ENCODE assay signal across 23 cellular contexts in genomic region chr14:49497267-49497666, GRCh38.
"Had no signal": no experiment of that assay in that cellular context is flagged by ENCODE, and none has a peak within 500 bp of the region (broad histone marks: within the 10 kb centered on the region; RNA-seq: fewer than 3 reads in every experiment).

No MANE protein-coding gene starts in this region.

- H3K27me3 ChIP-seq: neural progenitor cell, ovary, right lobe of liver, sigmoid colon, testis, transverse colon, vagina had no signal

- H3K9me3 ChIP-seq: ovary, psoas muscle, right lobe of liver, sigmoid colon, suprapubic skin, testis, tibial artery, transverse colon, upper lobe of right lung, vagina had no signal

- H3K79me2 ChIP-seq: parathyroid adenoma had no signal

- H3K4me1 ChIP-seq: parathyroid adenoma, psoas muscle, sigmoid colon, suprapubic skin, testis, tibial artery, transverse colon, upper lobe of right lung, vagina had no signal

- H3K27ac ChIP-seq: neural progenitor cell, ovary, parathyroid adenoma, psoas muscle, right lobe of liver, sigmoid colon, suprapubic skin, testis, tibial artery, transverse colon, upper lobe of right lung, vagina had no signal

- H3K9ac ChIP-seq: neural progenitor cell, parathyroid adenoma had no signal

- H3K36me3 ChIP-seq: neural progenitor cell, ovary, right lobe of liver, sigmoid colon, suprapubic skin, tibial artery, transverse colon, upper lobe of right lung, vagina had no signal

- DNase-seq: natural killer cell; occipital lobe; ovary; posterior cingulate gyrus; psoas muscle; right cardiac atrium; right lobe of liver; sigmoid colon; stimulated activated CD4-positive, alpha-beta T cell treated with anti-CD3 and anti-CD28 coated beads, Interleukin-12 subunit alpha, Interleukin-12 subunit beta, amount 100 ng/mL, for 4 hours; stimulated activated CD4-positive, alpha-beta T cell treated with anti-CD3 and anti-CD28 coated beads, Interleukin-1b, Interleukin-23, amount 100 ng/mL, for 48 hours; stimulated activated CD4-positive, alpha-beta T cell treated with anti-CD3 and anti-CD28 coated beads, Interleukin-4, amount 100 ng/mL, for 1 hour; stimulated activated CD4-positive, alpha-beta T cell treated with anti-CD3 and anti-CD28 coated beads, Interleukin-4, amount 100 ng/mL, for 4 hours; stimulated activated CD8-positive, alpha-beta memory T cell treated with anti-CD3 and anti-CD28 coated beads, Interleukin-4, amount 100 ng/mL, for 48 hours; stimulated activated naive CD8-positive, alpha-beta T cell treated with anti-CD3 and anti-CD28 coated beads, Interleukin-15, Interleukin-2, amounts not matched to agents 100 U/mL and 50 U/mL, for 24 hours; tibial artery; transverse colon; upper lobe of right lung had no signal

- H3K4me3 ChIP-seq: neural progenitor cell, ovary, psoas muscle, right lobe of liver, sigmoid colon, suprapubic skin, testis, tibial artery, transverse colon, upper lobe of right lung, vagina had no signal

- H3K4me2 ChIP-seq: neural progenitor cell had no signal

- H2AFZ ChIP-seq: neural progenitor cell, parathyroid adenoma had no signal

- ATAC-seq: stimulated activated memory B cell treated with anti-CD40 and anti-IgM and Interleukin-4, amounts not matched to agents 10 μg/mL and 1 μg/mL and 100 μg/mL, for 72 hours; stimulated activated naive CD8-positive, alpha-beta T cell treated with anti-CD3 and anti-CD28 coated beads, Interleukin-15, Interleukin-2, amounts not matched to agents 100 U/mL and 50 U/mL, for 24 hours had no signal
